Comparison of ENCODE assay signal across 1 cellular context in genomic region chr1:15941899-15942660, GRCh38.
A peak's percentile ranks its signal among the peaks of the same experiment; 100 is the strongest.
TF ChIP-seq lines count a peak whose summit lies in the region.

No MANE protein-coding gene starts in this region.

TF ChIP-seq in GM12878, 131 proteins besides CTCF, POLR2A, EP300 and RAD21 (continued from another document):
- TF ChIP-seq BCL3 (IDR thresholded peaks at IDR 0.05; ENCODE audit: borderline replicate concordance, insufficient read depth, low read depth, low read length, poor library complexity, severe bottlenecking), result peak; percentile 26
- no peak for TF ChIP-seq PML (IDR thresholded peaks at IDR 0.05; ENCODE audit: low read length)
